Comparison of ENCODE assay signal across 9 cellular contexts in the genomic region with DNA sequence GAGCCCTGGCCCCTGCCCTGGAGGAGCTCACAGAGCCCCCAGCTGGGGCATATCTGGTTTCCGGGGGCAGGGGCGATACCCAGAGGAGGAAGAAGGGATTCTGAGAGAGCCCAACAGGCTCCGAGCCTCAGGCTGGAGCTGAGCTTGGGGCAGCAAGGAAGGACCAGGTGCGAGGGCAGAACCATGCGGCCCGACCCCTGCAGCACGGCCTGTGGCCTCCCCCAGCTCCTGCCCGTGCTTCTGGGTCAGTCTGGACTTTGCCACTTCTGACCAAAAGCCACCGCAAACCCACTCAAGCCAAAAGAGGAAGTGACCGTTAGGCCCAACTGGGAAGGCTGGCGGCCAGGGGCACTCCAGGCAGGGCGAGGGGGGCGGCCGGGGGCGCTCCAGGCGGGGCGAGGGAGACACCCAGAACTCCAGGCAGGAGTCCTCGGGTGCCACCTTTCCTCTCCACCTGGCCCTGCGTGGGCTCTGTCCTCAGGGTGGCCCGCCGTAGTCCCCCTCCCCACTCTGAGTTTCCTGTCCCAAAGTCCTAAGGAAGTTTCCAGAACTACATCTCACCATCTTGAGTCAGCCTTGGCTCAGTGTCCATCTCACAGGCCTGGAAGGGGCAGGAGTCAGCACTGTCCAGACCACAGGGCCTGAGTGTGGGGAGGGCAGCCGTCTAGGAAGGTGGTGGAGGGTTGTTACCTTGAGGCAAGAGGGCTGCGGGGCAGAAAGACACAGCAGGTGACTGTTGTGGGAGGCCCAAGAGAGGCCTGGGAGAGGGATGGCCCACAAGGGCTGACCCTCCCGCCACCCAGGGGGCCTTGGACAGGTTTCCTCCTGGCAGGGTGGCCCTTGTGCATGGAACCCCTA. TPM values are rescaled to one million over a fixed set of nuclear protein-coding genes. Genes with fewer than 3 reads are reported as not detected.
DNase-seq lines count a peak whose midpoint lies in the region; ATAC-seq, FAIRE-seq and TF ChIP-seq lines count a peak whose summit lies in the region.
"Had no signal": no experiment of that assay in that cellular context is flagged by ENCODE, and none has a peak within 500 bp of the region (broad histone marks: within the 10 kb centered on the region; RNA-seq: fewer than 3 reads in every experiment).

No MANE protein-coding gene starts in this region.

- H3K27me3 Mint-ChIP-seq in CD8-positive, alpha-beta memory T cell: no peaks in the 10 kb centered on the region
- no peaks in the 10 kb centered on the region for H3K27me3 Mint-ChIP-seq in T-cell

- peaks cover 0 to 8% (median 0%) of the 10 kb centered on the region in 3 donors for H3K36me3 Mint-ChIP-seq in CD8-positive, alpha-beta memory T cell
- H3K36me3 Mint-ChIP-seq in T-cell: no peaks in the 10 kb centered on the region

- H3K4me1 ChIP-seq in CD8-positive, alpha-beta memory T cell (ENCODE audit: insufficient read depth, low read length): peaks cover 28% of the 10 kb centered on the region
- peaks cover 16% of the 10 kb centered on the region for H3K4me1 ChIP-seq in psoas muscle

- TF ChIP-seq POLR2A in H54 (IDR thresholded peaks at IDR 0.05; ENCODE audit: low read depth, low read length): no peak

- TF ChIP-seq CTCF in fibroblast of the aortic adventitia (IDR thresholded peaks at IDR 0.05; ENCODE audit: insufficient read depth, low read length) (no peak), psoas muscle (IDR thresholded peaks at IDR 0.05) (no peak), GM10266 (IDR thresholded peaks at IDR 0.05; ENCODE audit: control insufficient read depth, insufficient read depth, low read depth, missing control alignments) (no peak)

- no peaks in the 10 kb centered on the region for H3K9me3 Mint-ChIP-seq in CD8-positive, alpha-beta memory T cell
- H3K9me3 Mint-ChIP-seq in T-cell: no peaks in the 10 kb centered on the region

- peaks cover 27 to 39% (median 28%) of the 10 kb centered on the region in 3 donors for H3K4me1 Mint-ChIP-seq in CD8-positive, alpha-beta memory T cell
- H3K4me1 Mint-ChIP-seq in T-cell: peaks cover 26 to 33% (median 29%) of the 10 kb centered on the region in 3 donors

- H3K9me3 ChIP-seq in CD8-positive, alpha-beta memory T cell (ENCODE audit: low read length): no peaks in the 10 kb centered on the region
- no peaks in the 10 kb centered on the region for H3K9me3 ChIP-seq in psoas muscle

- 80 to 86% (median 85%) methylated on average over 24 of the region's 24 CpGs for WGBS in psoas muscle, 3 donors

- no peaks in the 10 kb centered on the region for H3K36me3 ChIP-seq in CD8-positive, alpha-beta memory T cell (ENCODE audit: insufficient read depth, low read length)
- peaks cover 2 to 17% of the 10 kb centered on the region in 2 donors for H3K36me3 ChIP-seq in psoas muscle (ENCODE audit: insufficient read depth in 1 of 2, low read depth in 1 of 2)

- peak overlapping the region; percentile 86 to 95 (median 90) for H3K27ac Mint-ChIP-seq in CD8-positive, alpha-beta memory T cell
- peak overlapping the region; percentile 81 to 86 for H3K27ac Mint-ChIP-seq in T-cell

- no peak for FAIRE-seq in H54 (lab: Jason Lieb, UNC)

- CTCF ChIA-PET in CD8-positive, alpha-beta memory T cell (lab: Charles Lee): interaction anchor here (0.9 to 5.9 kb wide), 7 partner anchors 9 to 116 kb away, joined by 3 to 61 read pairs (median 4); no protein-coding TSS in a partner anchor
- CTCF ChIA-PET in T-cell (lab: Charles Lee): interaction anchor here in 1 of 2 donors (0.6 kb wide), 1 partner anchor 162 kb away, joined by 3 read pairs; no protein-coding TSS in a partner anchor

- ATAC-seq in T-cell (replicated peaks in 1 of 4) (no peak), psoas muscle (no peak), GM18498 (IDR thresholded peaks at IDR 0.05; ENCODE audit: unreplicated experiment) (no peak)

- H3K4me3 Mint-ChIP-seq in CD8-positive, alpha-beta memory T cell: peak overlapping the region in 6 of 7 donors; percentile 63 to 80 (median 75)
- H3K4me3 Mint-ChIP-seq in T-cell: peak overlapping the region in 2 of 3 donors; percentile 58 to 65

- H3K27ac ChIP-seq in CD8-positive, alpha-beta memory T cell (ENCODE audit: low read depth, low read length): no peak overlapping the region
- H3K27ac ChIP-seq in psoas muscle: peak overlapping the region; percentile 46

- no peak for DNase-seq in CD8-positive, alpha-beta memory T cell
- no peak for DNase-seq in T-cell
- peak; percentile 37 for DNase-seq in fibroblast of the aortic adventitia (ENCODE audit: low read depth)
- DNase-seq in psoas muscle: no peak
- no peak for DNase-seq in H54 (ENCODE audit: insufficient read length, low spot score)
- no peak for DNase-seq in inferior parietal cortex (ENCODE audit: extremely low spot score)
- DNase-seq in GM10266 (ENCODE audit: extremely low spot score): no peak
- DNase-seq: DMS 273 treated with DMSO at 0.1 percent for 48 hours had no signal

- no peaks in the 10 kb centered on the region for H3K27me3 ChIP-seq in CD8-positive, alpha-beta memory T cell (ENCODE audit: insufficient read depth, low read length, poor library complexity, severe bottlenecking)
- H3K27me3 ChIP-seq in psoas muscle (ENCODE audit: insufficient read depth in 3 of 3, low read length in 2 of 3): no peaks in the 10 kb centered on the region

- intact Hi-C loops in psoas muscle (cut with DNase I): no loop called here

- POLR2A ChIA-PET in CD8-positive, alpha-beta memory T cell (lab: Charles Lee): interaction anchor here (0.6 to 1.9 kb wide), 5 partner anchors 17 to 115 kb away, joined by 4 to 9 read pairs (median 5); partner anchors contain the start of gene SQSTM1
- POLR2A ChIA-PET in T-cell (lab: Charles Lee): no interaction called here

- H3K4me3 ChIP-seq in CD8-positive, alpha-beta memory T cell (ENCODE audit: low read length): no peak overlapping the region
- H3K4me3 ChIP-seq in fibroblast of the aortic adventitia (ENCODE audit: low read depth, low read length): no peak overlapping the region
- no peak overlapping the region for H3K4me3 ChIP-seq in psoas muscle

RNA-seq across cellular contexts. Expression of gene LTC4S, which starts 0.9 kb away (rescaled TPM):
- 1 to 10 TPM in 1 of 2 experiments, under 1 TPM in 1; 0.57 to 1.0 TPM for total RNA-seq in CD8-positive, alpha-beta memory T cell
- 4.0 TPM for polyA plus RNA-seq in CD8-positive, alpha-beta memory T cell
- total RNA-seq in T-cell (10 to 100 TPM in 1 of 5 donors, 1 to 10 TPM in 4; 3.6 to 12.6 (median 8.1) TPM), fibroblast of the aortic adventitia (ENCODE audit: low replicate concordance) (1.5 and 3.3 TPM in 2 replicates), psoas muscle (1 to 10 TPM; 1.7 to 6.7 (median 4.5) TPM)
- 1 to 10 TPM; 1.5 to 2.2 (median 2.1) TPM for polyA plus RNA-seq in psoas muscle

RNA-seq across cellular contexts. Expression of gene MGAT4B, which starts 13.8 kb away (rescaled TPM):
- total RNA-seq in CD8-positive, alpha-beta memory T cell: 100 to 1,000 TPM in 1 of 2 experiments, 10 to 100 TPM in 1; 94.0 to 103 TPM
- 21.0 TPM for polyA plus RNA-seq in CD8-positive, alpha-beta memory T cell
- total RNA-seq in T-cell: 100 to 1,000 TPM; 119 to 159 (median 132) TPM
- total RNA-seq in fibroblast of the aortic adventitia (ENCODE audit: low replicate concordance): 106 and 141 TPM in 2 replicates
- total RNA-seq in psoas muscle: 10 to 100 TPM; 29.3 to 58.4 (median 50.7) TPM
- polyA plus RNA-seq in psoas muscle: 100 to 1,000 TPM in 1 of 3 donors, 10 to 100 TPM in 2; 40.9 to 136 (median 63.4) TPM

RNA-seq across cellular contexts. Expression of gene SQSTM1, which starts 27.9 kb away (rescaled TPM):
- 100 to 1,000 TPM; 158 to 179 TPM for total RNA-seq in CD8-positive, alpha-beta memory T cell
- polyA plus RNA-seq in CD8-positive, alpha-beta memory T cell: 212 TPM
- total RNA-seq in T-cell: 100 to 1,000 TPM; 220 to 327 (median 280) TPM
- total RNA-seq in fibroblast of the aortic adventitia (ENCODE audit: low replicate concordance): 596 and 1,869 TPM in 2 replicates
- total RNA-seq in psoas muscle: 1,000 to 10,000 TPM in 1 of 4 donors, 100 to 1,000 TPM in 3; 688 to 1,199 (median 831) TPM
- polyA plus RNA-seq in psoas muscle: 100 to 1,000 TPM; 463 to 917 (median 671) TPM
